Comparison of ENCODE assay signal across 2 cellular contexts in genomic region chr1:26543444-26543835, GRCh38.
TF ChIP-seq lines count a peak whose summit lies in the region.

No MANE protein-coding gene starts in this region.

TF ChIP-seq in liver, 16 proteins besides CTCF, POLR2A, EP300 and RAD21 (continued from another document):
- TF ChIP-seq, protein P1, sequence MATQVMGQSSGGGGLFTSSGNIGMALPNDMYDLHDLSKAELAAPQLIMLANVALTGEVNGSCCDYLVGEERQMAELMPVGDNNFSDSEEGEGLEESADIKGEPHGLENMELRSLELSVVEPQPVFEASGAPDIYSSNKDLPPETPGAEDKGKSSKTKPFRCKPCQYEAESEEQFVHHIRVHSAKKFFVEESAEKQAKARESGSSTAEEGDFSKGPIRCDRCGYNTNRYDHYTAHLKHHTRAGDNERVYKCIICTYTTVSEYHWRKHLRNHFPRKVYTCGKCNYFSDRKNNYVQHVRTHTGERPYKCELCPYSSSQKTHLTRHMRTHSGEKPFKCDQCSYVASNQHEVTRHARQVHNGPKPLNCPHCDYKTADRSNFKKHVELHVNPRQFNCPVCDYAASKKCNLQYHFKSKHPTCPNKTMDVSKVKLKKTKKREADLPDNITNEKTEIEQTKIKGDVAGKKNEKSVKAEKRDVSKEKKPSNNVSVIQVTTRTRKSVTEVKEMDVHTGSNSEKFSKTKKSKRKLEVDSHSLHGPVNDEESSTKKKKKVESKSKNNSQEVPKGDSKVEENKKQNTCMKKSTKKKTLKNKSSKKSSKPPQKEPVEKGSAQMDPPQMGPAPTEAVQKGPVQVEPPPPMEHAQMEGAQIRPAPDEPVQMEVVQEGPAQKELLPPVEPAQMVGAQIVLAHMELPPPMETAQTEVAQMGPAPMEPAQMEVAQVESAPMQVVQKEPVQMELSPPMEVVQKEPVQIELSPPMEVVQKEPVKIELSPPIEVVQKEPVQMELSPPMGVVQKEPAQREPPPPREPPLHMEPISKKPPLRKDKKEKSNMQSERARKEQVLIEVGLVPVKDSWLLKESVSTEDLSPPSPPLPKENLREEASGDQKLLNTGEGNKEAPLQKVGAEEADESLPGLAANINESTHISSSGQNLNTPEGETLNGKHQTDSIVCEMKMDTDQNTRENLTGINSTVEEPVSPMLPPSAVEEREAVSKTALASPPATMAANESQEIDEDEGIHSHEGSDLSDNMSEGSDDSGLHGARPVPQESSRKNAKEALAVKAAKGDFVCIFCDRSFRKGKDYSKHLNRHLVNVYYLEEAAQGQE (IDR thresholded peaks at IDR 0.05) = no peak
- TF ChIP-seq YY1 (IDR thresholded peaks at IDR 0.05) (no peak), RXRA (IDR thresholded peaks at IDR 0.05) (no peak), FOXA2 (IDR thresholded peaks at IDR 0.05) (no peak)

TF ChIP-seq in HepG2, 621 proteins besides CTCF, POLR2A, EP300 and RAD21 (continued from another document):
- TF ChIP-seq, protein P2, sequence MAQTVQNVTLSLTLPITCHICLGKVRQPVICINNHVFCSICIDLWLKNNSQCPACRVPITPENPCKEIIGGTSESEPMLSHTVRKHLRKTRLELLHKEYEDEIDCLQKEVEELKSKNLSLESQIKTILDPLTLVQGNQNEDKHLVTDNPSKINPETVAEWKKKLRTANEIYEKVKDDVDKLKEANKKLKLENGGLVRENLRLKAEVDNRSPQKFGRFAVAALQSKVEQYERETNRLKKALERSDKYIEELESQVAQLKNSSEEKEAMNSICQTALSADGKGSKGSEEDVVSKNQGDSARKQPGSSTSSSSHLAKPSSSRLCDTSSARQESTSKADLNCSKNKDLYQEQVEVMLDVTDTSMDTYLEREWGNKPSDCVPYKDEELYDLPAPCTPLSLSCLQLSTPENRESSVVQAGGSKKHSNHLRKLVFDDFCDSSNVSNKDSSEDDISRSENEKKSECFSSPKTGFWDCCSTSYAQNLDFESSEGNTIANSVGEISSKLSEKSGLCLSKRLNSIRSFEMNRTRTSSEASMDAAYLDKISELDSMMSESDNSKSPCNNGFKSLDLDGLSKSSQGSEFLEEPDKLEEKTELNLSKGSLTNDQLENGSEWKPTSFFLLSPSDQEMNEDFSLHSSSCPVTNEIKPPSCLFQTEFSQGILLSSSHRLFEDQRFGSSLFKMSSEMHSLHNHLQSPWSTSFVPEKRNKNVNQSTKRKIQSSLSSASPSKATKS (CRISPR knock-in tag; IDR thresholded peaks at IDR 0.05) = no peak
- no peak for TF ChIP-seq NFYB (CRISPR knock-in tag; IDR thresholded peaks at IDR 0.05)
- TF ChIP-seq ZNF800 (CRISPR knock-in tag; IDR thresholded peaks at IDR 0.05) = no peak
- no peak for TF ChIP-seq SAP130 (CRISPR knock-in tag; IDR thresholded peaks at IDR 0.05; ENCODE audit: low read depth)
- no peak for TF ChIP-seq FOXP1 (IDR thresholded peaks at IDR 0.05)
- no peak for TF ChIP-seq FOXP1 (CRISPR knock-in tag; IDR thresholded peaks at IDR 0.05)
- no peak for TF ChIP-seq PTBP1 (IDR thresholded peaks at IDR 0.05; ENCODE audit: low read depth, low read length, poor library complexity, severe bottlenecking)
- no peak for TF ChIP-seq ATRX (CRISPR knock-in tag; IDR thresholded peaks at IDR 0.05; ENCODE audit: borderline replicate concordance)
- TF ChIP-seq ZNF768 (CRISPR knock-in tag; IDR thresholded peaks at IDR 0.05) = no peak
- no peak for TF ChIP-seq GPN1 (CRISPR knock-in tag; IDR thresholded peaks at IDR 0.05; ENCODE audit: borderline replicate concordance)
- TF ChIP-seq KDM5A (IDR thresholded peaks at IDR 0.05; ENCODE audit: borderline replicate concordance, low read length) = no peak
- TF ChIP-seq, protein P3, sequence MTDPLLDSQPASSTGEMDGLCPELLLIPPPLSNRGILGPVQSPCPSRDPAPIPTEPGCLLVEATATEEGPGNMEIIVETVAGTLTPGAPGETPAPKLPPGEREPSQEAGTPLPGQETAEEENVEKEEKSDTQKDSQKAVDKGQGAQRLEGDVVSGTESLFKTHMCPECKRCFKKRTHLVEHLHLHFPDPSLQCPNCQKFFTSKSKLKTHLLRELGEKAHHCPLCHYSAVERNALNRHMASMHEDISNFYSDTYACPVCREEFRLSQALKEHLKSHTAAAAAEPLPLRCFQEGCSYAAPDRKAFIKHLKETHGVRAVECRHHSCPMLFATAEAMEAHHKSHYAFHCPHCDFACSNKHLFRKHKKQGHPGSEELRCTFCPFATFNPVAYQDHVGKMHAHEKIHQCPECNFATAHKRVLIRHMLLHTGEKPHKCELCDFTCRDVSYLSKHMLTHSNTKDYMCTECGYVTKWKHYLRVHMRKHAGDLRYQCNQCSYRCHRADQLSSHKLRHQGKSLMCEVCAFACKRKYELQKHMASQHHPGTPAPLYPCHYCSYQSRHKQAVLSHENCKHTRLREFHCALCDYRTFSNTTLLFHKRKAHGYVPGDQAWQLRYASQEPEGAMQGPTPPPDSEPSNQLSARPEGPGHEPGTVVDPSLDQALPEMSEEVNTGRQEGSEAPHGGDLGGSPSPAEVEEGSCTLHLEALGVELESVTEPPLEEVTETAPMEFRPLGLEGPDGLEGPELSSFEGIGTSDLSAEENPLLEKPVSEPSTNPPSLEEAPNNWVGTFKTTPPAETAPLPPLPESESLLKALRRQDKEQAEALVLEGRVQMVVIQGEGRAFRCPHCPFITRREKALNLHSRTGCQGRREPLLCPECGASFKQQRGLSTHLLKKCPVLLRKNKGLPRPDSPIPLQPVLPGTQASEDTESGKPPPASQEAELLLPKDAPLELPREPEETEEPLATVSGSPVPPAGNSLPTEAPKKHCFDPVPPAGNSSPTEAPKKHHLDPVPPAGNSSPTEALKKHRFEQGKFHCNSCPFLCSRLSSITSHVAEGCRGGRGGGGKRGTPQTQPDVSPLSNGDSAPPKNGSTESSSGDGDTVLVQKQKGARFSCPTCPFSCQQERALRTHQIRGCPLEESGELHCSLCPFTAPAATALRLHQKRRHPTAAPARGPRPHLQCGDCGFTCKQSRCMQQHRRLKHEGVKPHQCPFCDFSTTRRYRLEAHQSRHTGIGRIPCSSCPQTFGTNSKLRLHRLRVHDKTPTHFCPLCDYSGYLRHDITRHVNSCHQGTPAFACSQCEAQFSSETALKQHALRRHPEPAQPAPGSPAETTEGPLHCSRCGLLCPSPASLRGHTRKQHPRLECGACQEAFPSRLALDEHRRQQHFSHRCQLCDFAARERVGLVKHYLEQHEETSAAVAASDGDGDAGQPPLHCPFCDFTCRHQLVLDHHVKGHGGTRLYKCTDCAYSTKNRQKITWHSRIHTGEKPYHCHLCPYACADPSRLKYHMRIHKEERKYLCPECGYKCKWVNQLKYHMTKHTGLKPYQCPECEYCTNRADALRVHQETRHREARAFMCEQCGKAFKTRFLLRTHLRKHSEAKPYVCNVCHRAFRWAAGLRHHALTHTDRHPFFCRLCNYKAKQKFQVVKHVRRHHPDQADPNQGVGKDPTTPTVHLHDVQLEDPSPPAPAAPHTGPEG (CRISPR knock-in tag; IDR thresholded peaks at IDR 0.05) = no peak
- no peak for TF ChIP-seq REL (CRISPR knock-in tag; conservative IDR thresholded peaks at IDR 0.05)
- TF ChIP-seq ZSCAN21 (CRISPR knock-in tag; IDR thresholded peaks at IDR 0.05; ENCODE audit: borderline replicate concordance) = no peak
- no peak for TF ChIP-seq CBX5 (CRISPR knock-in tag; IDR thresholded peaks at IDR 0.05; ENCODE audit: borderline replicate concordance)
- no peak for TF ChIP-seq ZBTB7B (CRISPR knock-in tag; IDR thresholded peaks at IDR 0.05)
- TF ChIP-seq, protein P4, sequence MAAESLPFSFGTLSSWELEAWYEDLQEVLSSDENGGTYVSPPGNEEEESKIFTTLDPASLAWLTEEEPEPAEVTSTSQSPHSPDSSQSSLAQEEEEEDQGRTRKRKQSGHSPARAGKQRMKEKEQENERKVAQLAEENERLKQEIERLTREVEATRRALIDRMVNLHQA (CRISPR knock-in tag; IDR thresholded peaks at IDR 0.05) = no peak
